9 cellular contexts compared by ENCODE assay signal in genomic region chr2:23436346-23437099, GRCh38.
DNase-seq lines count a peak whose midpoint lies in the region; ATAC-seq and TF ChIP-seq lines count a peak whose summit lies in the region.
"Had no signal": no experiment of that assay in that cellular context is flagged by ENCODE, and none has a peak within 500 bp of the region (broad histone marks: within the 10 kb centered on the region; RNA-seq: fewer than 3 reads in every experiment).

No MANE protein-coding gene starts in this region.

- TF ChIP-seq CTCF in fibroblast of mammary gland (conservative IDR thresholded peaks at IDR 0.05; ENCODE audit: control insufficient read depth, insufficient read depth, low read depth, low read length): no peak

- no peak overlapping the region for H3K4me3 ChIP-seq in fibroblast of mammary gland (ENCODE audit: control insufficient read depth, low read depth, low read length)
- H3K4me3 ChIP-seq: ovary had no signal

- ATAC-seq in HG02870 (IDR thresholded peaks at IDR 0.05; ENCODE audit: unreplicated experiment) (no peak), HG03159 (IDR thresholded peaks at IDR 0.05; ENCODE audit: unreplicated experiment) (no peak), GM21619 (IDR thresholded peaks at IDR 0.05; ENCODE audit: unreplicated experiment) (no peak), GM19328 (IDR thresholded peaks at IDR 0.05; ENCODE audit: unreplicated experiment) (no peak)

- DNase-seq in GM03348 (ENCODE audit: low spot score) (peak; percentile 34), fibroblast of mammary gland (ENCODE audit: low read depth) (peak; percentile 45)
- peak; percentile 12 to 14 for DNase-seq in activated CD4-positive, alpha-beta T cell treated with anti-CD3 and anti-CD28 coated beads for 4 hours
- peak; percentile 65 for DNase-seq in stimulated activated CD4-positive, alpha-beta T cell treated with anti-CD3 and anti-CD28 coated beads, Interleukin-15, amount 100 ng/mL, for 24 hours
- DNase-seq: ovary had no signal

Comparison
In these comparisons a context has a peak if more than half of its experiments do, and no peak if none do; other contexts are left out.
1. DNase-seq: peak in every context shown above with its lines; median percentile 65 in stimulated activated CD4-positive, alpha-beta T cell treated with anti-CD3 and anti-CD28 coated beads, Interleukin-15, amount 100 ng/mL, for 24 hours; 45 in fibroblast of mammary gland; 34 in GM03348; 13 in activated CD4-positive, alpha-beta T cell treated with anti-CD3 and anti-CD28 coated beads for 4 hours.